In the genomic region with DNA sequence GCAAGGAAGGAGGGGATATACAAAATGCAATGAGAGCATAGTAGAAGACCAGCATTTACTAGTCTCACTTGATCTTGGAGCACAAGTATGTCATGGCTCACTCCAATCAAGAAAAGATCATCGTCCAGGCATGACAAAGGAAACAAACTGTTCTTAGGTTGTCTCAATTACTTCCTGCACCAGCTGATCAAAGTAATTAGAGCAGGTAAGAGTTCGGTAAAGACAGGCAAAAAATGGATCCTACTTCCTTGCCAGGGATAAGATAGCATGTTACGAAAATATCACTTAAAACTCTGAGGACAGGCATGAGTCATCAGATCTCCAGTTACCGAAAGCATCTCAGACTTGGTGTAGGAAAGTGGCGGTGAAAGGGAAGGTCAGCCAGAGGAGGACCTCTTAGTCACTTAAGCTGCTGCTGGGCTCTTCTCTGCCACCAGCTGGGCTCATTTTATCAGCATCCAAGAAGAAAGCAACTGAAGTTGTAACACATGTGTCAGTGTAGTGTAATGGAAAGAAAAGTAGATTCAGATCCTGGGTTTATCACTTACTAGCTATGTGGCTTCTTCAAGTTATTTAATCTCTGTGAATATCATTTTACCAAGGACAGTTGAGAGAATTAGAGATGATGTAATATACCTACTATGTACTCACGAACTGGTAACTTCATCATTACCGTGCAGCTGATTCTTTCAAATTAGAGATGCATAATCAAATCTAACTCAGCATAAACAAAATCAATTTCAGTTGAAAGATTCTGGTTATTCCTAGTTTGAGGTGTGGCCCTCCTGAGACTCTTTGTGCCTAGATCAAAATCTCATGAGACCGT, we compare ENCODE assay signal across 7 cellular contexts. TPM values are rescaled to one million over a fixed set of nuclear protein-coding genes. Genes with fewer than 3 reads are reported as not detected.
DNase-seq lines count a peak whose midpoint lies in the region; TF ChIP-seq lines count a peak whose summit lies in the region.

No MANE protein-coding gene starts in this region.

- peak overlapping the region; percentile 8 for H3K4me2 ChIP-seq in PC-9

- POLR2A ChIA-PET in PC-9 (lab: Charles Lee; ENCODE audit: unreplicated experiment) = no interaction called here

- H3K27ac ChIP-seq in PC-9 (peak overlapping the region; percentile 43), skeletal muscle tissue (ENCODE audit: low read depth, low read length) (peak overlapping the region; percentile 94)

- H3K36me3 Mint-ChIP-seq in immature natural killer cell = no peaks in the 10 kb centered on the region

- intact Hi-C loops in PC-9 (cut with micrococcal nuclease; ENCODE audit: unreplicated experiment) = loop anchor here (2.0 to 10.0 kb wide), 3 partner anchors 88 to 439 kb away; no protein-coding TSS in a partner anchor

- CTCF ChIA-PET in PC-9 (lab: Charles Lee) = interaction anchor here (0.5 to 1.0 kb wide), 2 partner anchors 96 to 487 kb away, joined by 3 read pairs; no protein-coding TSS in a partner anchor

- no peak overlapping the region for H2AFZ ChIP-seq in PC-9

- H3K9me2 ChIP-seq in PC-9 (ENCODE audit: insufficient read depth) = no peaks in the 10 kb centered on the region

- H3K4me1 ChIP-seq in PC-9 (replicated peaks; ENCODE audit: insufficient read depth) (peaks cover 14% of the 10 kb centered on the region; the same call in 1 of the 2 replicates), skeletal muscle tissue (ENCODE audit: control insufficient read depth in 3 of 3, insufficient read depth in 3 of 3, low read length in 3 of 3) (peaks cover 21 to 34% (median 22%) of the 10 kb centered on the region in 3 donors), HAP-1 (no peaks in the 10 kb centered on the region)

- H3K27me3 Mint-ChIP-seq in immature natural killer cell (ENCODE audit: low read depth in 3 of 3) = peaks cover 0 to 4% (median 2%) of the 10 kb centered on the region in 3 donors

- H3K9me3 ChIP-seq in PC-9 (ENCODE audit: insufficient read depth, low read depth) (no peaks in the 10 kb centered on the region), skeletal muscle tissue (ENCODE audit: control insufficient read depth in 3 of 3, low read length in 3 of 3) (no peaks in the 10 kb centered on the region), HAP-1 (no peaks in the 10 kb centered on the region)

- peak overlapping the region in 2 of 3 donors; percentile 18 to 46 for H3K9ac ChIP-seq in skeletal muscle tissue (ENCODE audit: low read depth in 1 of 3, low read length in 3 of 3)

- H3K9me3 Mint-ChIP-seq in immature natural killer cell = no peaks in the 10 kb centered on the region

- no peak overlapping the region for H3K4me3 Mint-ChIP-seq in immature natural killer cell

- no peaks in the 10 kb centered on the region for H3K79me2 ChIP-seq in PC-9 (ENCODE audit: low read depth)

- H3K27me3 ChIP-seq in PC-9 (ENCODE audit: insufficient read depth, low read depth) (no peaks in the 10 kb centered on the region), skeletal muscle tissue (ENCODE audit: control insufficient read depth in 3 of 3, insufficient read depth in 3 of 3, low read length in 3 of 3) (no peaks in the 10 kb centered on the region), HAP-1 (ENCODE audit: low read depth) (no peaks in the 10 kb centered on the region; the same call in 1 of the 2 replicates)

- no peak overlapping the region for H3K4me3 ChIP-seq in HFF-Myc (replicated peaks; ENCODE audit: low read depth, low read length)
- no peak overlapping the region for H3K4me3 ChIP-seq in PC-9
- H3K4me3 ChIP-seq in fibroblast of pulmonary artery (replicated peaks; ENCODE audit: low read depth, low read length) = no peak overlapping the region
- peak overlapping the region in 2 of 3 donors; percentile 2 to 27 for H3K4me3 ChIP-seq in skeletal muscle tissue (ENCODE audit: low read length in 3 of 3)
- no peak overlapping the region for H3K4me3 ChIP-seq in HAP-1

- H3K27ac Mint-ChIP-seq in immature natural killer cell = no peak overlapping the region

- H3K36me3 ChIP-seq in PC-9 (ENCODE audit: low read depth) (no peaks in the 10 kb centered on the region), skeletal muscle tissue (ENCODE audit: control insufficient read depth in 3 of 3, insufficient read depth in 3 of 3, low read length in 3 of 3) (no peaks in the 10 kb centered on the region), HAP-1 (replicated peaks) (no peaks in the 10 kb centered on the region)

- H3K4me1 Mint-ChIP-seq in immature natural killer cell = no peaks in the 10 kb centered on the region

- no peaks in the 10 kb centered on the region for H4K20me1 ChIP-seq in PC-9 (ENCODE audit: insufficient read depth)

- TF ChIP-seq CTCF in HFF-Myc (IDR thresholded peaks at IDR 0.05; ENCODE audit: low read depth, low read length, missing control alignments) (no peak), PC-9 (conservative IDR thresholded peaks at IDR 0.05) (no peak), fibroblast of pulmonary artery (IDR thresholded peaks at IDR 0.05; ENCODE audit: low read length, missing control alignments) (no peak)

- peaks cover 10% of the 10 kb centered on the region for H3F3A ChIP-seq in PC-9 (ENCODE audit: insufficient read depth, low read depth)

- DNase-seq in HFF-Myc (ENCODE audit: extremely low read depth, low read depth) = peak; percentile 56
- peak; percentile 61 to 89 for DNase-seq in PC-9
- DNase-seq in fibroblast of pulmonary artery (ENCODE audit: low read depth) = peak; percentile 66
- no peak for DNase-seq in D341Med (ENCODE audit: low spot score)
- no peak for DNase-seq in immature natural killer cell
- DNase-seq in HAP-1 (ENCODE audit: low spot score in 2 of 2) = no peak

- in situ Hi-C loops in HAP-1 (cut with MboI; ENCODE audit: low sequenced_read_pairs) = loop anchor here (25.0 kb wide), 2 partner anchors 489 to 714 kb away; partner anchors contain the start of gene ATP1B1

- BruUV-seq in PC-9 (replicated peaks; lab: Mats Ljungman, UMichigan) = no TSS peak

RNA-seq across cellular contexts. Expression of gene XCL1, which starts 46.8 kb away (rescaled TPM):
- total RNA-seq in PC-9 (2021) = not detected in 2 replicates
- total RNA-seq in skeletal muscle tissue = not detected
- polyA plus RNA-seq in immature natural killer cell = 100 to 1,000 TPM in 1 of 3 donors, 10 to 100 TPM in 2; 40.1 to 123 (median 59.8) TPM

Comparison
In these comparisons a context has a peak if more than half of its experiments do, and no peak if none do; other contexts are left out.
1. DNase-seq: peak in HFF-Myc (single experiment), PC-9 (2 of 2) and fibroblast of pulmonary artery (single experiment); none in D341Med (single experiment), immature natural killer cell (0 of 3) and HAP-1 (0 of 2).
2. H3K4me3 ChIP-seq: peak in skeletal muscle tissue (2 of 3); none in HFF-Myc (single experiment), PC-9 (single experiment), fibroblast of pulmonary artery (single experiment) and HAP-1 (single experiment).